Comparison of ENCODE assay signal across 7 cellular contexts in genomic region chr2:113527350-113528046, GRCh38. TPM values are rescaled to one million over a fixed set of nuclear protein-coding genes. Genes with fewer than 3 reads are reported as not detected.
A peak's percentile ranks its signal among the peaks of the same experiment; 100 is the strongest.
DNase-seq lines count a peak whose midpoint lies in the region; ATAC-seq and TF ChIP-seq lines count a peak whose summit lies in the region.
"Not testable (repeated sequence)": the region's sequence is repeated elsewhere in the genome, so short reads cannot be mapped to it uniquely, and the experiment has no call there.

No MANE protein-coding gene starts in this region.

- POLR2A ChIA-PET in activated CD4-positive, alpha-beta T cell treated with anti-CD3 and anti-CD28 coated beads for 36 hours (lab: Charles Lee) = not testable (repeated sequence)

- not testable (repeated sequence) for H3K27ac Mint-ChIP-seq in activated CD4-positive, alpha-beta T cell treated with anti-CD3 and anti-CD28 coated beads for 36 hours; natural killer cell

- H3K27me3 Mint-ChIP-seq in activated CD4-positive, alpha-beta T cell treated with anti-CD3 and anti-CD28 coated beads for 36 hours; natural killer cell (ENCODE audit: low read depth in 2 of 2): not testable (repeated sequence)

- not testable (repeated sequence) for H3K27me3 ChIP-seq in foreskin keratinocyte

- not testable (repeated sequence) for H3K4me1 ChIP-seq in foreskin keratinocyte

- H3K36me3 Mint-ChIP-seq in activated CD4-positive, alpha-beta T cell treated with anti-CD3 and anti-CD28 coated beads for 36 hours (ENCODE audit: low read depth); natural killer cell: not testable (repeated sequence)

- not testable (repeated sequence) for H3K4me3 Mint-ChIP-seq in activated CD4-positive, alpha-beta T cell treated with anti-CD3 and anti-CD28 coated beads for 36 hours; natural killer cell

- TF ChIP-seq CTCF in foreskin keratinocyte (conservative IDR thresholded peaks at IDR 0.05); natural killer cell (IDR thresholded peaks at IDR 0.05): not testable (repeated sequence)

- H3K9me3 Mint-ChIP-seq in activated CD4-positive, alpha-beta T cell treated with anti-CD3 and anti-CD28 coated beads for 36 hours (ENCODE audit: low read depth); natural killer cell: not testable (repeated sequence)

- not testable (repeated sequence) for H3K27ac ChIP-seq in foreskin keratinocyte

- not testable (repeated sequence) for H3K4me1 Mint-ChIP-seq in activated CD4-positive, alpha-beta T cell treated with anti-CD3 and anti-CD28 coated beads for 36 hours; natural killer cell

- intact Hi-C loops in activated CD4-positive, alpha-beta T cell treated with anti-CD3 and anti-CD28 coated beads for 36 hours (cut with DNase I, micrococcal nuclease); natural killer cell (cut with micrococcal nuclease): not testable (repeated sequence)

- DNase-seq in activated CD4-positive, alpha-beta T cell treated with anti-CD3 and anti-CD28 coated beads for 36 hours; foreskin keratinocyte; natural killer cell: not testable (repeated sequence)

- ATAC-seq in GM18858 (IDR thresholded peaks at IDR 0.05; ENCODE audit: unreplicated experiment) = peak; percentile 71
- peak; percentile 78 for ATAC-seq in GM21381 (IDR thresholded peaks at IDR 0.05; ENCODE audit: unreplicated experiment)
- peak; percentile 87 for ATAC-seq in HG02852 (IDR thresholded peaks at IDR 0.05; ENCODE audit: unreplicated experiment)
- ATAC-seq in HG03439 (IDR thresholded peaks at IDR 0.05; ENCODE audit: unreplicated experiment) = peak; percentile 84
- peak; percentile 92 for ATAC-seq in activated CD4-positive, alpha-beta T cell treated with anti-CD3 and anti-CD28 coated beads for 36 hours
- ATAC-seq in foreskin keratinocyte = peak; percentile 80
- peak; percentile 88 to 99 (median 99) for ATAC-seq in natural killer cell

- CTCF ChIA-PET in activated CD4-positive, alpha-beta T cell treated with anti-CD3 and anti-CD28 coated beads for 36 hours (lab: Charles Lee) = interaction anchor here (0.7 kb wide), 1 partner anchor 183 kb away, joined by 3 read pairs; no protein-coding TSS in a partner anchor

RNA-seq across cellular contexts. Expression of gene FOXD4L1, which starts 29.0 kb away (rescaled TPM):
- total RNA-seq in activated CD4-positive, alpha-beta T cell treated with anti-CD3 and anti-CD28 coated beads for 36 hours = under 1 TPM in 1 of 2 experiments, not detected in 1; 0.14 TPM
- 0.03 and 0.11 TPM in 2 replicates for total RNA-seq in foreskin keratinocyte
- polyA plus RNA-seq in foreskin keratinocyte = 0.02 TPM in 2 replicates
- not detected for total RNA-seq in natural killer cell
